Comparison of ENCODE assay signal across 2 cellular contexts in genomic region chr1:209790286-209791193, GRCh38.
TF ChIP-seq lines count a peak whose summit lies in the region.

No MANE protein-coding gene starts in this region.

TF ChIP-seq in SK-N-SH, 30 proteins besides CTCF, POLR2A, EP300 and RAD21:
- TF ChIP-seq NFIC (IDR thresholded peaks at IDR 0.05; ENCODE audit: borderline replicate concordance) (no peak), FOSL2 (IDR thresholded peaks at IDR 0.05; ENCODE audit: borderline replicate concordance, low read depth) (0 out of 2 replicates have a peak, but pooled peaks have one; percentile 12), FOXM1 (IDR thresholded peaks at IDR 0.05; ENCODE audit: low read depth) (no peak), YY1 (IDR thresholded peaks at IDR 0.05; ENCODE audit: low read depth) (no peak)

TF ChIP-seq in liver, 16 proteins besides CTCF, POLR2A, EP300 and RAD21:
- TF ChIP-seq EGR1 (IDR thresholded peaks at IDR 0.05; ENCODE audit: low read depth in 2 of 2) (no peak), FOXA1 (IDR thresholded peaks at IDR 0.05) (no peak), NR2F2 (IDR thresholded peaks at IDR 0.05) (no peak), RXRA (IDR thresholded peaks at IDR 0.05) (peak; percentile 45), YY1 (IDR thresholded peaks at IDR 0.05) (peak; percentile 49), HNF4A (conservative IDR thresholded peaks at IDR 0.05) (peak; percentile 93), MAX (IDR thresholded peaks at IDR 0.05) (no peak), TAF1 (conservative IDR thresholded peaks at IDR 0.05) (no peak), SP1 (IDR thresholded peaks at IDR 0.05) (peak; percentile 84), JUND (IDR thresholded peaks at IDR 0.05) (no peak), FOXA2 (IDR thresholded peaks at IDR 0.05) (no peak), GABPA (IDR thresholded peaks at IDR 0.05 in 1 of 2, conservative IDR thresholded peaks at IDR 0.05 in 1 of 2) (no peak), REST (IDR thresholded peaks at IDR 0.05) (no peak), HNF4G (IDR thresholded peaks at IDR 0.05) (peak; percentile 82)
- TF ChIP-seq, protein P1, sequence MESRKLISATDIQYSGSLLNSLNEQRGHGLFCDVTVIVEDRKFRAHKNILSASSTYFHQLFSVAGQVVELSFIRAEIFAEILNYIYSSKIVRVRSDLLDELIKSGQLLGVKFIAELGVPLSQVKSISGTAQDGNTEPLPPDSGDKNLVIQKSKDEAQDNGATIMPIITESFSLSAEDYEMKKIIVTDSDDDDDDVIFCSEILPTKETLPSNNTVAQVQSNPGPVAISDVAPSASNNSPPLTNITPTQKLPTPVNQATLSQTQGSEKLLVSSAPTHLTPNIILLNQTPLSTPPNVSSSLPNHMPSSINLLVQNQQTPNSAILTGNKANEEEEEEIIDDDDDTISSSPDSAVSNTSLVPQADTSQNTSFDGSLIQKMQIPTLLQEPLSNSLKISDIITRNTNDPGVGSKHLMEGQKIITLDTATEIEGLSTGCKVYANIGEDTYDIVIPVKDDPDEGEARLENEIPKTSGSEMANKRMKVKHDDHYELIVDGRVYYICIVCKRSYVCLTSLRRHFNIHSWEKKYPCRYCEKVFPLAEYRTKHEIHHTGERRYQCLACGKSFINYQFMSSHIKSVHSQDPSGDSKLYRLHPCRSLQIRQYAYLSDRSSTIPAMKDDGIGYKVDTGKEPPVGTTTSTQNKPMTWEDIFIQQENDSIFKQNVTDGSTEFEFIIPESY (IDR thresholded peaks at IDR 0.05): no peak
- TF ChIP-seq, protein P2, sequence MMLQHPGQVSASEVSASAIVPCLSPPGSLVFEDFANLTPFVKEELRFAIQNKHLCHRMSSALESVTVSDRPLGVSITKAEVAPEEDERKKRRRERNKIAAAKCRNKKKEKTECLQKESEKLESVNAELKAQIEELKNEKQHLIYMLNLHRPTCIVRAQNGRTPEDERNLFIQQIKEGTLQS (IDR thresholded peaks at IDR 0.05): no peak
TF ChIP-seq in liver: peak in this region for 5.
